In the genomic region with DNA sequence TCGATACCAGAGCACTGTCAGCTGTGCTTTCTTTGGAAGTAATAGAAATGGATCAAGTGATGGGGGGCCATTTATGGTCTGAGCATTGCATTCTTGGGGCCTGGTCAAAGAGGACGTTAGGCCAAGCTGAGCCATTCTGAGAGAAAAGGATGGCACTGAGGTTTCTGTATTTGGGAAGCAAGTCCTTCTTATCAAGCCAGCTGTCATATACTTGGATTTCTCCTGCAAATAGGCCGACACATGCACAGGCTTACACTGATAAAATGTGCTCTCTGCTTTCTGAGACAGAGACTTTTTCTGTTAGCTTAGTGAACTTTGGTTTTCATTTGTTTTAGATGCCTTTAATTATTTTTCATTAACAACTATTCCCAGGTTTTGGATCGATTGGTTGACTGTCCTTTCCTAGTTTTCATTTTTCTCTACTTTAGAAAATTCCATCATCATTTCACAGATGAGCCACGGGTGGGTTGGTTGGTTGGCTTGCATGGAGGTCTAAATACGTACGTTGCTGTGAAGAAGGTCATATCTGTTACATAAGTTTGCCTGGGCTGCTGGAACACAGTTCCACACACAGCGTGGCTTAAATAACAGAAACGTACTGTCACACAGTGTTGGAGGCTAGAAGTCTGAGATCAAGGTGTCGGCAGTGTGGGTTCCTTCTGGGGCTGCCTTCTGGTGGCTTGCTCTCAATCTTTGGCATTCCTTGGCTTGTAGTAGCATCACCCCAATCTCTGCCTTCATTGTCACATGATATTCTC, we compare ENCODE assay signal across 17 cellular contexts. TPM values are rescaled to one million over a fixed set of nuclear protein-coding genes. Genes with fewer than 3 reads are reported as not detected.
A peak's percentile ranks its signal among the peaks of the same experiment; 100 is the strongest.
DNase-seq lines count a peak whose midpoint lies in the region; ATAC-seq and TF ChIP-seq lines count a peak whose summit lies in the region.
"Had no signal": no experiment of that assay in that cellular context is flagged by ENCODE, and none has a peak within 500 bp of the region (broad histone marks: within the 10 kb centered on the region; RNA-seq: fewer than 3 reads in every experiment).

No MANE protein-coding gene starts in this region.

- H3K4me1 ChIP-seq in esophagus muscularis mucosa (peaks cover 70 to 97% (median 92%) of the 10 kb centered on the region in 4 donors), heart right ventricle (peaks cover 3 to 76% (median 53%) of the 10 kb centered on the region in 9 donors), upper lobe of right lung (peaks cover 28% of the 10 kb centered on the region), stomach (peaks cover 0 to 38% (median 28%) of the 10 kb centered on the region in 4 donors)
- H3K4me1 ChIP-seq: BLaER1, SJCRH30 had no signal

- H3K4me3 ChIP-seq in esophagus muscularis mucosa (no peak overlapping the region), heart right ventricle (no peak overlapping the region), upper lobe of right lung (no peak overlapping the region), stomach (no peak overlapping the region)
- H3K4me3 ChIP-seq: BLaER1, GM12878, GM23338, SJCRH30 had no signal

- H3K27ac ChIP-seq in esophagus muscularis mucosa (replicated peaks in 1 of 4), result peak overlapping the region; percentile 81 to 91 (median 86)
- peak overlapping the region in 9 of 10 donors; percentile 13 to 61 (median 40) for H3K27ac ChIP-seq in heart right ventricle
- H3K27ac ChIP-seq in upper lobe of right lung, result no peak overlapping the region
- H3K27ac ChIP-seq in stomach, result no peak overlapping the region
- H3K27ac ChIP-seq: BLaER1, SJCRH30 had no signal

- intact Hi-C loops in esophagus muscularis mucosa (cut with DNase I) (no loop called here), heart right ventricle (cut with DNase I) (no loop called here), upper lobe of right lung (cut with DNase I) (no loop called here), stomach (cut with DNase I; ENCODE audit: low total_unique reads) (no loop called here)

- TF ChIP-seq CTCF in esophagus muscularis mucosa (IDR thresholded peaks at IDR 0.05), result no peak
- TF ChIP-seq CTCF in heart right ventricle (IDR thresholded peaks at IDR 0.05), result no peak
- TF ChIP-seq CTCF in upper lobe of right lung (IDR thresholded peaks at IDR 0.05), result no peak
- no peak for TF ChIP-seq CTCF in stomach (IDR thresholded peaks at IDR 0.05)

- DNase-seq in esophagus muscularis mucosa (ENCODE audit: extremely low spot score) (no peak), heart right ventricle (no peak), myocyte (ENCODE audit: low read depth) (peak; percentile 55), upper lobe of right lung (peak; percentile 12), stomach (no peak), NCI-H1417 treated with DMSO at 0.1 percent for 48 hours (lab: John Stamatoyannopoulos, UW) (no peak), NCI-H2227 (lab: John Stamatoyannopoulos, UW; ENCODE audit: unreplicated experiment) (no peak)
- DNase-seq: Calu3; CD4-positive, alpha-beta memory T cell; NCI-H1092 treated with DMSO at 0.1 percent for 48 hours; NCI-H1694 treated with DMSO at 0.1 percent for 48 hours; NCI-H510A; NCI-H774; SJCRH30 had no signal

- no peaks in the 10 kb centered on the region for H3K27me3 ChIP-seq in esophagus muscularis mucosa
- H3K27me3 ChIP-seq in heart right ventricle, result no peaks in the 10 kb centered on the region
- H3K27me3 ChIP-seq in upper lobe of right lung, result no peaks in the 10 kb centered on the region
- no peaks in the 10 kb centered on the region for H3K27me3 ChIP-seq in stomach
- H3K27me3 ChIP-seq: BLaER1, SJCRH30 had no signal

- no peak for TF ChIP-seq POLR2A in esophagus muscularis mucosa (IDR thresholded peaks at IDR 0.05; ENCODE audit: low read depth)
- no peak for TF ChIP-seq POLR2A in stomach (IDR thresholded peaks at IDR 0.05)

- peaks cover 0 to 29% (median 12%) of the 10 kb centered on the region in 4 donors for H3K36me3 ChIP-seq in esophagus muscularis mucosa
- peaks cover 0 to 23% (median 0%) of the 10 kb centered on the region in 9 donors for H3K36me3 ChIP-seq in heart right ventricle
- peaks cover 3% of the 10 kb centered on the region for H3K36me3 ChIP-seq in upper lobe of right lung
- H3K36me3 ChIP-seq in stomach, result peaks cover 0 to 20% (median 12%) of the 10 kb centered on the region in 4 donors
- H3K36me3 ChIP-seq: BLaER1, SJCRH30 had no signal

- no peak for TF ChIP-seq EP300 in esophagus muscularis mucosa (IDR thresholded peaks at IDR 0.05)
- no peak for TF ChIP-seq EP300 in stomach (IDR thresholded peaks at IDR 0.05)

- ATAC-seq in heart right ventricle (peak in 5 of 8 donors; percentile 34 to 66 (median 45)), upper lobe of right lung (no peak)
- ATAC-seq: GM12878, GM23338 had no signal

- WGBS in esophagus muscularis mucosa, result 76% methylated on average over 10 of the region's 10 CpGs
- whole genome bisulfite sequencing in heart right ventricle, 2 donors, result 46 to 56% methylated on average over 10 of the region's 10 CpGs
- 85 to 91% (median 90%) methylated on average over 10 of the region's 10 CpGs for WGBS in stomach, 5 donors

- H3K9me3 ChIP-seq in esophagus muscularis mucosa, result no peaks in the 10 kb centered on the region
- no peaks in the 10 kb centered on the region for H3K9me3 ChIP-seq in heart right ventricle
- no peaks in the 10 kb centered on the region for H3K9me3 ChIP-seq in upper lobe of right lung
- H3K9me3 ChIP-seq in stomach, result no peaks in the 10 kb centered on the region
- H3K9me3 ChIP-seq: BLaER1, SJCRH30 had no signal

RNA-seq across cellular contexts. Expression of gene TMOD1, which starts 20.3 kb away (rescaled TPM):
- total RNA-seq in esophagus muscularis mucosa, result 10 to 100 TPM; 68.4 to 97.6 (median 71.6) TPM
- total RNA-seq in heart right ventricle, result 100 to 1,000 TPM; 164 to 203 (median 181) TPM
- 10 to 100 TPM; 83.7 to 89.1 TPM for polyA plus RNA-seq in heart right ventricle
- 48.8 and 60.3 TPM in 2 replicates for total RNA-seq in myocyte
- 48.2 TPM for polyA plus RNA-seq in myocyte (2012)
- 11.3 TPM for total RNA-seq in upper lobe of right lung
- total RNA-seq in stomach, result 10 to 100 TPM in 2 of 5 donors, 1 to 10 TPM in 3; 4.6 to 34.8 (median 9.6) TPM
- polyA plus RNA-seq in stomach, result 10 to 100 TPM in 2 of 3 donors, 1 to 10 TPM in 1; 4.9 to 13.0 (median 12.8) TPM

Comparison
In these comparisons a context has a peak if more than half of its experiments do, and no peak if none do; other contexts are left out.
1. DNase-seq: peak in myocyte (single experiment) and upper lobe of right lung (single experiment); none in esophagus muscularis mucosa (single experiment), heart right ventricle (0 of 2), stomach (single experiment), NCI-H1417 treated with DMSO at 0.1 percent for 48 hours (single experiment) and NCI-H2227 (single experiment).
2. H3K27ac ChIP-seq: peak in esophagus muscularis mucosa (4 of 4) and heart right ventricle (9 of 10); none in upper lobe of right lung (single experiment) and stomach (0 of 5).